In the genomic region with DNA sequence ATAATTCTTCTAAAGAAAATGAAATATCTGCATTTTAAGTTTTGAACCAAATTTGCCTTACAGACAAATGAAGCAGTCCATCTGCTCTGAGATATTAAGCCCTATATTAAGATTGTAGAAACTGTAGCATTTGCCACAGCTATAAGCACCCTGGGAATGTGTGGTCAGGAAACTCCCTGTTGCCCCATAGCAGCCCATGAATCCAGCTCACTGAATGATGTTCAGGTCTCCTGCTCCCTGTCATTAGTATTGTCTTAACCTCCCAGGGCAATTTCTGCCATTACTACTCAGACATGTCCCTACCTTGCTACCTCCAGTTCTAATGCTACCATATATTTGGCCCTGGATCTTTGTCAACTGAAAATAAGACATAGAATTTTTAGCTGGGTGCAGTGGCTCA, we compare ENCODE assay signal across 19 cellular contexts. TPM values are rescaled to one million over a fixed set of nuclear protein-coding genes. Genes with fewer than 3 reads are reported as not detected.
DNase-seq lines count a peak whose midpoint lies in the region; ATAC-seq, FAIRE-seq and TF ChIP-seq lines count a peak whose summit lies in the region.
"Had no signal": no experiment of that assay in that cellular context is flagged by ENCODE, and none has a peak within 500 bp of the region (broad histone marks: within the 10 kb centered on the region; RNA-seq: fewer than 3 reads in every experiment).

No MANE protein-coding gene starts in this region.

- no peaks in the 10 kb centered on the region for H3K9me3 ChIP-seq in kidney (ENCODE audit: control insufficient read depth in 1 of 2, low read length in 2 of 2)
- H3K9me3 ChIP-seq: MG63, Peyer's patch had no signal

- H3K4me1 ChIP-seq in kidney (ENCODE audit: control insufficient read depth in 1 of 2, insufficient read depth in 1 of 2, low read depth in 1 of 2, low read length in 2 of 2), result no peaks in the 10 kb centered on the region
- H3K4me1 ChIP-seq: Peyer's patch had no signal

- no peak overlapping the region for H3K4me3 ChIP-seq in kidney (ENCODE audit: low read length in 2 of 2)
- H3K4me3 ChIP-seq: GM23338, MG63, Peyer's patch had no signal

- ATAC-seq in HG03045 (IDR thresholded peaks at IDR 0.05; ENCODE audit: unreplicated experiment) (no peak), HG02588 (IDR thresholded peaks at IDR 0.05; ENCODE audit: unreplicated experiment) (no peak)
- no peak for ATAC-seq in activated naive CD8-positive, alpha-beta T cell treated with anti-CD3 and anti-CD28 coated beads, Interleukin-2, amount 50 U/mL, for 24 hours
- ATAC-seq: GM23338 had no signal

- H3K9ac ChIP-seq in kidney (ENCODE audit: low read length in 2 of 2), result no peak overlapping the region

- no peaks in the 10 kb centered on the region for H3K36me3 ChIP-seq in kidney (ENCODE audit: control insufficient read depth in 1 of 2, insufficient read depth in 2 of 2, low read length in 2 of 2)
- H3K36me3 ChIP-seq: MG63, Peyer's patch had no signal

- H3K27ac Mint-ChIP-seq in activated naive CD8-positive, alpha-beta T cell treated with anti-CD3 and anti-CD28 coated beads, Interleukin-2, amount 50 U/mL, for 24 hours, result no peak overlapping the region
- H3K27ac Mint-ChIP-seq: GM23338 had no signal

- FAIRE-seq in kidney (lab: Jason Lieb, UNC), result no peak
- FAIRE-seq: A204.1, D721Med had no signal

- TF ChIP-seq CTCF in kidney (IDR thresholded peaks at IDR 0.05; ENCODE audit: borderline replicate concordance, extremely low read depth, insufficient read depth), result no peak

- intact Hi-C loops in kidney (cut with DNase I), result no loop called here

- H3K36me3 Mint-ChIP-seq in activated naive CD8-positive, alpha-beta T cell treated with anti-CD3 and anti-CD28 coated beads, Interleukin-2, amount 50 U/mL, for 24 hours (ENCODE audit: low read depth), result no peaks in the 10 kb centered on the region

- no peaks in the 10 kb centered on the region for H3K9me3 Mint-ChIP-seq in activated naive CD8-positive, alpha-beta T cell treated with anti-CD3 and anti-CD28 coated beads, Interleukin-2, amount 50 U/mL, for 24 hours
- H3K9me3 Mint-ChIP-seq: GM23338 had no signal

- H3K27me3 Mint-ChIP-seq in activated naive CD8-positive, alpha-beta T cell treated with anti-CD3 and anti-CD28 coated beads, Interleukin-2, amount 50 U/mL, for 24 hours, result peaks cover 5% of the 10 kb centered on the region

- DNase-seq in Daoy (ENCODE audit: low read depth) (peak; percentile 25), amniotic epithelial cell (ENCODE audit: low read depth) (peak; percentile 61), iris pigment epithelial cell (ENCODE audit: low read depth) (peak; percentile 49), renal cortical epithelial cell (ENCODE audit: low read depth) (peak; percentile 69), kidney (no peak)
- DNase-seq in activated naive CD8-positive, alpha-beta T cell treated with anti-CD3 and anti-CD28 coated beads, Interleukin-2, amount 50 U/mL, for 24 hours, result no peak
- DNase-seq: DMS79 treated with DMSO at 0.1 percent for 48 hours, MG63, NCI-H1105, NCI-H187, NCI-H774, Peyer's patch, Right ventricle myocardium superior had no signal

- H3K4me1 Mint-ChIP-seq in activated naive CD8-positive, alpha-beta T cell treated with anti-CD3 and anti-CD28 coated beads, Interleukin-2, amount 50 U/mL, for 24 hours, result no peaks in the 10 kb centered on the region

- no peak overlapping the region for H3K4me3 Mint-ChIP-seq in activated naive CD8-positive, alpha-beta T cell treated with anti-CD3 and anti-CD28 coated beads, Interleukin-2, amount 50 U/mL, for 24 hours
- H3K4me3 Mint-ChIP-seq: GM23338 had no signal

- H3K27ac ChIP-seq in kidney (ENCODE audit: low read depth in 2 of 2, low read length in 2 of 2), result no peak overlapping the region
- H3K27ac ChIP-seq: Peyer's patch had no signal

RNA-seq across cellular contexts. Expression of a gene that starts 41.1 kb away (rescaled TPM):
- 7.3 and 14.9 TPM in 2 replicates for total RNA-seq in Daoy (2014; rRNA removed; shearing (Covaris generic))
- total RNA-seq in renal cortical epithelial cell (0.55 and 4.5 TPM in 2 replicates), kidney (2.7 TPM)
- polyA plus RNA-seq in kidney (ENCODE audit: insufficient read depth, low read depth, low replicate concordance), result 0.11 TPM
- total RNA-seq: GM23338, NCI-H460 had no signal

Comparison
In these comparisons a context has a peak if more than half of its experiments do, and no peak if none do; other contexts are left out.
1. DNase-seq: peak in Daoy (single experiment), amniotic epithelial cell (single experiment), iris pigment epithelial cell (single experiment) and renal cortical epithelial cell (single experiment); none in kidney (single experiment) and activated naive CD8-positive, alpha-beta T cell treated with anti-CD3 and anti-CD28 coated beads, Interleukin-2, amount 50 U/mL, for 24 hours (single experiment).